Comparison of ENCODE assay signal across 28 cellular contexts in the genomic region with DNA sequence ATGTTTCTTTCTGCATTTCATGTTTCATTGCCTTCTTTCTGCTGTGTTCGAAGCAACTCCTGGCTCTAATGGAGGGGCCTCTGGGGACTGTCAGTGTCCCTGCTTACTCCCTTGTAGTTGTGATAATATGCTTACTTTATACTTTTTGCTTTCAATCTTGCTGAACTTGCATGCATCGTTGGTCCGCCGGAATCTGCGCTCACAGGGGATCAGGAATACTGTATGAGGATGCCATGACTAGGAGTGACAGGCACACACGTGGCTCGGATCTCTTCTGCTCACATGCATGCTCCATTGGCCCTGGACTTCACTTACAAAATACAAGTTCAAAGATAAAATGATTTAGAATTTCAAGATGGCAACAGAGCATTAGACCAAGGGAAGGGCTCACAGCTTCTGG.
A peak's percentile ranks its signal among the peaks of the same experiment; 100 is the strongest.
DNase-seq lines count a peak whose midpoint lies in the region; ATAC-seq, FAIRE-seq and TF ChIP-seq lines count a peak whose summit lies in the region.
"Had no signal": no experiment of that assay in that cellular context is flagged by ENCODE, and none has a peak within 500 bp of the region (broad histone marks: within the 10 kb centered on the region; RNA-seq: fewer than 3 reads in every experiment).

No MANE protein-coding gene starts in this region.

- peaks cover 23 to 100% (median 91%) of the 10 kb centered on the region in 10 experiments for H3K4me1 ChIP-seq in BLaER1 treated with 17β-estradiol and CSF1 and Interleukin-3, amounts not matched to agents 10 nM and 100 nM
- H3K4me1 ChIP-seq: BE2C, esophagus muscularis mucosa, right atrium auricular region, testis, uterus had no signal

- no peak overlapping the region for H3K9ac ChIP-seq in BLaER1 treated with 17β-estradiol and CSF1 and Interleukin-3, amounts not matched to agents 10 nM and 100 nM
- H3K9ac ChIP-seq: SK-N-SH had no signal

- H3K4me2 ChIP-seq in BLaER1 treated with 17β-estradiol and CSF1 and Interleukin-3, amounts not matched to agents 10 nM and 100 nM, result peak overlapping the region in 8 of 11 experiments; percentile 40 to 82 (median 56); a peak in 16 of 22 replicates
- H3K4me2 ChIP-seq: SK-N-SH had no signal

- H4K20me1 ChIP-seq in BLaER1 treated with 17β-estradiol and CSF1 and Interleukin-3, amounts not matched to agents 10 nM and 100 nM, result no peaks in the 10 kb centered on the region; a peak in 1 of 22 replicates

- in situ Hi-C loops in brain microvascular endothelial cell (cut with HindIII; ENCODE audit: low pct_ligation_motif_present, low sequenced_read_pairs), result no loop called here

- no peak for FAIRE-seq in RCC 7860 (lab: Jason Lieb, UNC)
- FAIRE-seq: G401.6, keratinocyte, small intestine had no signal

- no peaks in the 10 kb centered on the region for H3K27me3 ChIP-seq in BLaER1 treated with 17β-estradiol and CSF1 and Interleukin-3, amounts not matched to agents 10 nM and 100 nM
- no peaks in the 10 kb centered on the region for H3K27me3 ChIP-seq in brain microvascular endothelial cell (replicated peaks)
- H3K27me3 ChIP-seq: BE2C, esophagus muscularis mucosa, heart right ventricle, right atrium auricular region, testis, uterus had no signal

- ATAC-seq in HG02610 (IDR thresholded peaks at IDR 0.05; ENCODE audit: unreplicated experiment), result no peak
- ATAC-seq: heart right ventricle; naive thymus-derived CD8-positive, alpha-beta T cell had no signal

- H3K4me3 ChIP-seq in BLaER1 treated with 17β-estradiol and CSF1 and Interleukin-3, amounts not matched to agents 10 nM and 100 nM, result no peak overlapping the region
- no peak overlapping the region for H3K4me3 ChIP-seq in brain microvascular endothelial cell (ENCODE audit: low read depth, low read length)
- H3K4me3 ChIP-seq: esophagus muscularis mucosa, heart right ventricle, right atrium auricular region, testis, uterus had no signal

- peak; percentile 59 for DNase-seq in RCC 7860 (ENCODE audit: low spot score)
- DNase-seq in kidney tubule cell (ENCODE audit: low spot score), result peak; percentile 95
- peak; percentile 68 for DNase-seq in retina
- DNase-seq in DMS153 treated with DMSO at 0.1 percent for 48 hours (lab: John Stamatoyannopoulos, UW; ENCODE audit: unreplicated experiment), result no peak
- DNase-seq in brain microvascular endothelial cell, result no peak
- no peak for DNase-seq in NCI-H187 (lab: John Stamatoyannopoulos, UW)
- DNase-seq: activated CD4-positive, alpha-beta memory T cell treated with anti-CD3 and anti-CD28 coated beads for 36 hours; activated CD4-positive, CD25-positive, alpha-beta regulatory T cell treated with anti-CD3 and anti-CD28 coated beads, Interleukin-2, amount 50 U/mL, for 72 hours; activated CD8-positive, alpha-beta memory T cell treated with anti-CD3 and anti-CD28 coated beads, Interleukin-2, amount 50 U/mL, for 4 hours; activated naive CD4-positive, alpha-beta T cell treated with Interleukin-2 at 50 U/mL for 16 hours; BE2C; foreskin fibroblast; HCEC 1CT; heart right ventricle; naive thymus-derived CD8-positive, alpha-beta T cell; NCI-H146; NCI-H82; SK-N-SH; small intestine; stimulated activated naive CD4-positive, alpha-beta T cell treated with Interleukin-2 at 50 U/mL for 16 hours; testis; uterus had no signal

- H3K27ac ChIP-seq in BLaER1 treated with 17β-estradiol and CSF1 and Interleukin-3, amounts not matched to agents 10 nM and 100 nM, result peak overlapping the region in 3 of 11 experiments; percentile 1 to 15 (median 13); a peak in 4 of 22 replicates
- H3K27ac ChIP-seq in brain microvascular endothelial cell, result no peak overlapping the region
- H3K27ac ChIP-seq: esophagus muscularis mucosa, heart right ventricle, right atrium auricular region, testis, uterus had no signal

- no peak for TF ChIP-seq CTCF in brain microvascular endothelial cell (IDR thresholded peaks at IDR 0.05; ENCODE audit: low read depth, low read length, missing control alignments)

- H3K9me3 ChIP-seq in BLaER1 treated with 17β-estradiol and CSF1 and Interleukin-3, amounts not matched to agents 10 nM and 100 nM (replicated peaks in 1 of 11), result no peaks in the 10 kb centered on the region
- H3K9me3 ChIP-seq: BE2C, esophagus muscularis mucosa, heart right ventricle, right atrium auricular region, SK-N-SH, testis, uterus had no signal

- H3K36me3 ChIP-seq in BLaER1 treated with 17β-estradiol and CSF1 and Interleukin-3, amounts not matched to agents 10 nM and 100 nM, result no peaks in the 10 kb centered on the region
- H3K36me3 ChIP-seq in brain microvascular endothelial cell (replicated peaks), result peaks cover 3% of the 10 kb centered on the region
- H3K36me3 ChIP-seq: BE2C, esophagus muscularis mucosa, heart right ventricle, right atrium auricular region, uterus had no signal

Comparison
In these comparisons a context has a peak if more than half of its experiments do, and no peak if none do; other contexts are left out.
1. DNase-seq: peak in RCC 7860 (single experiment), kidney tubule cell (single experiment) and retina (single experiment); none in DMS153 treated with DMSO at 0.1 percent for 48 hours (single experiment), brain microvascular endothelial cell (single experiment) and NCI-H187 (0 of 2).